Comparison of ENCODE assay signal across 21 cellular contexts in genomic region chr13:20399961-20400360, GRCh38.
DNase-seq lines count a peak whose midpoint lies in the region; ATAC-seq and TF ChIP-seq lines count a peak whose summit lies in the region.
"Had no signal": no experiment of that assay in that cellular context is flagged by ENCODE, and none has a peak within 500 bp of the region (broad histone marks: within the 10 kb centered on the region; RNA-seq: fewer than 3 reads in every experiment).

No MANE protein-coding gene starts in this region.

- no peak for TF ChIP-seq CTCF in right atrium auricular region (IDR thresholded peaks at IDR 0.05)
- no peak for TF ChIP-seq CTCF in left ventricle myocardium inferior (IDR thresholded peaks at IDR 0.05; ENCODE audit: borderline replicate concordance)
- TF ChIP-seq CTCF in endodermal cell (conservative IDR thresholded peaks at IDR 0.05): no peak

- no peaks in the 10 kb centered on the region for H3K9me3 ChIP-seq in right atrium auricular region
- no peaks in the 10 kb centered on the region for H3K9me3 ChIP-seq in left ventricle myocardium inferior (replicated peaks)
- no peaks in the 10 kb centered on the region for H3K9me3 ChIP-seq in endodermal cell (ENCODE audit: control insufficient read depth, low read length)
- no peaks in the 10 kb centered on the region for H3K9me3 ChIP-seq in neuronal stem cell (replicated peaks in 1 of 2; ENCODE audit: control insufficient read depth in 2 of 2, insufficient read depth in 1 of 2, low read depth in 1 of 2, low read length in 2 of 2)
- H3K9me3 ChIP-seq: A549, MG63 had no signal

- ATAC-seq in stimulated activated naive CD8-positive, alpha-beta T cell treated with anti-CD3 and anti-CD28 coated beads, Interleukin-15, Interleukin-2, amounts not matched to agents 100 U/mL and 50 U/mL, for 24 hours: no peak
- ATAC-seq: A549 had no signal

- DNase-seq in right atrium auricular region (ENCODE audit: low spot score) (peak; percentile 34), left ventricle myocardium inferior (no peak), endodermal cell (peak; percentile 12), neuronal stem cell (ENCODE audit: low spot score) (no peak), KG1 (lab: John Stamatoyannopoulos, UW) (no peak), GM19238 (ENCODE audit: insufficient read length, low spot score) (no peak)
- DNase-seq in stimulated activated naive CD8-positive, alpha-beta T cell treated with anti-CD3 and anti-CD28 coated beads, Interleukin-15, Interleukin-2, amounts not matched to agents 100 U/mL and 50 U/mL, for 24 hours: no peak
- DNase-seq: DMS79 treated with DMSO at 0.1 percent for 48 hours, H7, NCI-H1417 treated with DMSO at 0.1 percent for 48 hours, NCI-H187, NCI-H2227 treated with DMSO at 0.1 percent for 48 hours, NCI-H510A, NCI-H748 treated with DMSO at 0.1 percent for 48 hours, PC-9, RPMI8226, SIG-M5 had no signal

- no peak overlapping the region for H2AK5ac ChIP-seq in neuronal stem cell (ENCODE audit: low read depth, low read length)

- H3K9ac ChIP-seq in endodermal cell (ENCODE audit: extremely low read depth, low read length, poor library complexity, severe bottlenecking): no peak overlapping the region
- H3K9ac ChIP-seq in neuronal stem cell (ENCODE audit: low read depth, low read length, poor library complexity): peak overlapping the region; percentile 31

- intact Hi-C loops in left ventricle myocardium inferior (cut with micrococcal nuclease): no loop called here

- no peak overlapping the region for H2BK120ac ChIP-seq in neuronal stem cell (ENCODE audit: low read depth, low read length)

- no peak overlapping the region for H3K18ac ChIP-seq in neuronal stem cell (ENCODE audit: low read length)

- WGBS in endodermal cell (ENCODE audit: insufficient coverage in 1 of 2, insufficient read length in 1 of 2), 2 experiments: 91 to 100% methylated on average over 1 to 4 of the region's 4 CpGs
- no CpG with 5 or more reads among the region's 4 CpGs for WGBS in neuronal stem cell (ENCODE audit: extremely low coverage in 2 of 2, insufficient read length in 2 of 2, insufficient replicate concordance in 1 of 2), 2 donors

- H3K27me3 Mint-ChIP-seq in endodermal cell (ENCODE audit: insufficient read depth): peaks cover 2% of the 10 kb centered on the region
- H3K27me3 Mint-ChIP-seq: B cell had no signal

- H3K4me3 ChIP-seq in right atrium auricular region (no peak overlapping the region), left ventricle myocardium inferior (no peak overlapping the region), endodermal cell (ENCODE audit: low read length) (no peak overlapping the region), neuronal stem cell (ENCODE audit: low read length in 2 of 2) (peak overlapping the region in 1 of 2 donors; percentile 31)
- H3K4me3 ChIP-seq: A549, MG63, PC-9 had no signal

- H3K4me3 Mint-ChIP-seq in endodermal cell: no peak overlapping the region
- H3K4me3 Mint-ChIP-seq: B cell, CD14-positive monocyte had no signal

- H3K36me3 ChIP-seq in right atrium auricular region (peaks cover 13% of the 10 kb centered on the region), left ventricle myocardium inferior (peaks cover 23% of the 10 kb centered on the region), endodermal cell (ENCODE audit: control insufficient read depth, insufficient read depth, low read length) (no peaks in the 10 kb centered on the region), neuronal stem cell (replicated peaks in 1 of 2; ENCODE audit: control insufficient read depth in 2 of 2, insufficient read depth in 2 of 2, low read length in 2 of 2) (no peaks in the 10 kb centered on the region)
- H3K36me3 ChIP-seq: MG63 had no signal

- no peaks in the 10 kb centered on the region for H3K36me3 Mint-ChIP-seq in endodermal cell (ENCODE audit: low read depth)

- H3K4me1 ChIP-seq in right atrium auricular region (no peaks in the 10 kb centered on the region), left ventricle myocardium inferior (no peaks in the 10 kb centered on the region), endodermal cell (ENCODE audit: control insufficient read depth, insufficient read depth, low read length) (no peaks in the 10 kb centered on the region), neuronal stem cell (ENCODE audit: control insufficient read depth in 2 of 2, insufficient read depth in 1 of 2, low read depth in 1 of 2, low read length in 2 of 2) (no peaks in the 10 kb centered on the region)
- H3K4me1 ChIP-seq: A549 had no signal

- no peak overlapping the region for H3K27ac Mint-ChIP-seq in endodermal cell
- H3K27ac Mint-ChIP-seq: B cell, CD14-positive monocyte had no signal

- H2AFZ ChIP-seq in neuronal stem cell (ENCODE audit: low read length): no peak overlapping the region
- H2AFZ ChIP-seq: PC-9 had no signal

- no peak overlapping the region for H2BK15ac ChIP-seq in neuronal stem cell (ENCODE audit: low read length)

- H3K79me1 ChIP-seq in neuronal stem cell (ENCODE audit: low read depth, low read length): no peaks in the 10 kb centered on the region

- H4K8ac ChIP-seq in neuronal stem cell (ENCODE audit: low read depth, low read length): no peak overlapping the region

- H4K91ac ChIP-seq in neuronal stem cell (ENCODE audit: low read depth, low read length, poor library complexity): no peak overlapping the region

- H3K4me2 ChIP-seq in neuronal stem cell (ENCODE audit: insufficient read depth, low read length, poor library complexity, severe bottlenecking): no peak overlapping the region
- H3K4me2 ChIP-seq: A549 had no signal

- H3K14ac ChIP-seq in neuronal stem cell (ENCODE audit: low read length): peak overlapping the region; percentile 72

- H3K27ac ChIP-seq in right atrium auricular region (no peak overlapping the region), left ventricle myocardium inferior (replicated peaks) (no peak overlapping the region), endodermal cell (ENCODE audit: low read depth, low read length) (no peak overlapping the region), neuronal stem cell (replicated peaks; ENCODE audit: low read length) (no peak overlapping the region)
- H3K27ac ChIP-seq: A549, PC-9 had no signal

- H3K27me3 ChIP-seq in right atrium auricular region (no peaks in the 10 kb centered on the region), left ventricle myocardium inferior (ENCODE audit: low read depth) (no peaks in the 10 kb centered on the region), endodermal cell (ENCODE audit: control insufficient read depth, insufficient read depth, low read length, poor library complexity, severe bottlenecking) (no peaks in the 10 kb centered on the region), neuronal stem cell (ENCODE audit: control insufficient read depth in 3 of 3, insufficient read depth in 3 of 3, low read depth in 1 of 3, low read length in 3 of 3) (no peaks in the 10 kb centered on the region)
- H3K27me3 ChIP-seq: MG63 had no signal

- H3K4ac ChIP-seq in neuronal stem cell (ENCODE audit: low read length): no peak overlapping the region

- no peak overlapping the region for H2BK12ac ChIP-seq in neuronal stem cell (ENCODE audit: low read length)

- H2BK5ac ChIP-seq in neuronal stem cell (ENCODE audit: low read length): no peak overlapping the region

- no peak overlapping the region for H3K23ac ChIP-seq in neuronal stem cell (ENCODE audit: low read depth, low read length, poor library complexity)

- peaks cover 6% of the 10 kb centered on the region for H3K4me1 Mint-ChIP-seq in endodermal cell
- H3K4me1 Mint-ChIP-seq: B cell had no signal

- no peaks in the 10 kb centered on the region for H3K9me3 Mint-ChIP-seq in endodermal cell

Comparison
In these comparisons a context has a peak if more than half of its experiments do, and no peak if none do; other contexts are left out.
1. DNase-seq: peak in right atrium auricular region (single experiment) and endodermal cell (single experiment); none in left ventricle myocardium inferior (single experiment), neuronal stem cell (single experiment), KG1 (single experiment), stimulated activated naive CD8-positive, alpha-beta T cell treated with anti-CD3 and anti-CD28 coated beads, Interleukin-15, Interleukin-2, amounts not matched to agents 100 U/mL and 50 U/mL, for 24 hours (single experiment) and GM19238 (single experiment).